In genomic region chr2:144513388-144514100, GRCh38 we compare ENCODE assay signal across 8 cellular contexts. TPM values are rescaled to one million over a fixed set of nuclear protein-coding genes. Genes with fewer than 3 reads are reported as not detected.
DNase-seq lines count a peak whose midpoint lies in the region; ATAC-seq and TF ChIP-seq lines count a peak whose summit lies in the region.

No MANE protein-coding gene starts in this region.

- no peak overlapping the region for H3K27ac Mint-ChIP-seq in endothelial cell (ENCODE audit: unreplicated experiment)

- peak overlapping the region; percentile 81 for H3K9ac ChIP-seq in mucosa of stomach (ENCODE audit: low read length)

- peaks cover 5% of the 10 kb centered on the region for H3K27me3 Mint-ChIP-seq in endothelial cell (ENCODE audit: unreplicated experiment)

- peaks cover 51% of the 10 kb centered on the region for H3K4me1 Mint-ChIP-seq in endothelial cell (ENCODE audit: unreplicated experiment)

- H3K36me3 ChIP-seq in mucosa of stomach (ENCODE audit: control insufficient read depth, insufficient read depth, low read length), result no peaks in the 10 kb centered on the region
- no peaks in the 10 kb centered on the region for H3K36me3 ChIP-seq in upper lobe of left lung

- H3K9me3 ChIP-seq in mucosa of stomach (ENCODE audit: control insufficient read depth, low read length) (no peaks in the 10 kb centered on the region), upper lobe of left lung (no peaks in the 10 kb centered on the region)

- TF ChIP-seq EP300 in upper lobe of left lung (IDR thresholded peaks at IDR 0.05), result peak in 1 of 4 donors; percentile 50

- peaks cover 32% of the 10 kb centered on the region for H3K36me3 Mint-ChIP-seq in endothelial cell (ENCODE audit: low read depth, unreplicated experiment)

- no peak for ATAC-seq in upper lobe of left lung (ENCODE audit: low FRiP score in 2 of 2)
- no peak for ATAC-seq in HG02938 (IDR thresholded peaks at IDR 0.05; ENCODE audit: unreplicated experiment)

- peak overlapping the region; percentile 96 to 99 (median 98) for H3K27ac ChIP-seq in upper lobe of left lung

- no peaks in the 10 kb centered on the region for H3K9me3 Mint-ChIP-seq in endothelial cell (ENCODE audit: unreplicated experiment)

- H3K4me3 Mint-ChIP-seq in endothelial cell (ENCODE audit: unreplicated experiment), result peak overlapping the region; percentile 86

- TF ChIP-seq CTCF in endothelial cell (IDR thresholded peaks at IDR 0.05; ENCODE audit: unreplicated experiment), result no peak
- TF ChIP-seq CTCF in upper lobe of left lung (IDR thresholded peaks at IDR 0.05), result no peak

- H3K4me1 ChIP-seq in mucosa of stomach (ENCODE audit: control insufficient read depth, insufficient read depth, low read length), result no peaks in the 10 kb centered on the region
- H3K4me1 ChIP-seq in upper lobe of left lung, result peaks cover 3 to 30% (median 25%) of the 10 kb centered on the region in 4 donors

- DNase-seq in activated CD8-positive, alpha-beta memory T cell treated with anti-CD3 and anti-CD28 coated beads, Interleukin-2, amount 50 U/mL, for 4 hours, result peak; percentile 18
- no peak for DNase-seq in activated CD8-positive, alpha-beta memory T cell treated with anti-CD3 and anti-CD28 coated beads, Interleukin-2, amount 50 U/mL, for 48 hours
- DNase-seq in endothelial cell (ENCODE audit: low spot score) (no peak), upper lobe of left lung (peak in 1 of 2 donors; percentile 33), cerebellar nuclear complex (lab: John Stamatoyannopoulos, UW) (no peak), NCI-H2081 (lab: John Stamatoyannopoulos, UW) (no peak)

- H3K4me3 ChIP-seq in mucosa of stomach (ENCODE audit: low read length), result no peak overlapping the region
- peak overlapping the region in 3 of 4 donors; percentile 57 to 67 (median 60) for H3K4me3 ChIP-seq in upper lobe of left lung

- WGBS in upper lobe of left lung, 2 donors, result 19 to 25% methylated on average over 18 of the region's 18 CpGs

- TF ChIP-seq POLR2A in upper lobe of left lung (IDR thresholded peaks at IDR 0.05), result peak in 2 of 4 donors; percentile 36 to 71

- peaks cover 59% of the 10 kb centered on the region for H3K27me3 ChIP-seq in mucosa of stomach (ENCODE audit: control insufficient read depth, insufficient read depth, low read length)
- H3K27me3 ChIP-seq in upper lobe of left lung, result peaks cover 0 to 4% (median 2%) of the 10 kb centered on the region in 4 donors

RNA-seq across cellular contexts. Expression of gene ZEB2, which starts 6.4 kb away (rescaled TPM):
- total RNA-seq in endothelial cell (ENCODE audit: unreplicated experiment), result 109 TPM
- 100 to 1,000 TPM; 104 to 237 (median 148) TPM for total RNA-seq in upper lobe of left lung
